10 cellular contexts compared by ENCODE assay signal in the genomic region with DNA sequence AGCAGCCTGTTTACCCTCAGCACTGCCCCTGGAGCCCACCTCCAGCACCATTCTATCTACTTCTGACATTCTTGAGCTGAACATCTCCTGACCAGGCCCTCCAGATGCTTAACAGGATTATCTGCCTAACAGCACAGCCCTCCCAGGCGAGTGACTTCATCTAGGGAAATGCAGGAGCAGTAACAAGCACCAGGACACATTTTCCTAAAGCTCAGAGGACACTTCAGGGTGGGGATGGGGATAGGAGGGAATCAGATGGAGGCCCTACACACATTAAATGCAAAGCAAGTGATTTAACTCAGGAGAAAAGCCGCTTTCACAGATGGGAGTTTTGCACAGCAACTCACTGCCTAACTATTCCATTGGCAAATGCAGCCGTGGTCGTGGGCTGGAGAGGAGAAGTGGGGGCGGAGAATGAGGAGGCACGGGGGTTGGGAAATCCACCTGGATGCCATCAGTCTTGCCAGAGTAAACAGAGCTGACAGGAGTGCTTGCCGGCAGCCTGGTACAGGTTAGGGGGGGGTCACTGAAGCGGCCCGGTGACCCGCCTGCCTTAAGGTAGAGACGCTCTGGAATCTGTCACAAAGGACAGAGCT. TPM values are rescaled to one million over a fixed set of nuclear protein-coding genes. Genes with fewer than 3 reads are reported as not detected.
A peak's percentile ranks its signal among the peaks of the same experiment; 100 is the strongest.
DNase-seq lines count a peak whose midpoint lies in the region; TF ChIP-seq lines count a peak whose summit lies in the region.
"Had no signal": no experiment of that assay in that cellular context is flagged by ENCODE, and none has a peak within 500 bp of the region (broad histone marks: within the 10 kb centered on the region; RNA-seq: fewer than 3 reads in every experiment).

No MANE protein-coding gene starts in this region.

- WGBS in mesodermal cell (ENCODE audit: insufficient coverage in 2 of 2), 2 experiments = 16 to 33% methylated on average over 7 to 9 of the region's 11 CpGs

- CTCF ChIA-PET in AG04450 (lab: Charles Lee) = interaction anchor here (1.2 kb wide), 1 partner anchor 58 kb away, joined by 3 read pairs; no protein-coding TSS in a partner anchor

- H3K4me3 ChIP-seq in AG04450 (ENCODE audit: low read depth, low read length) = 0 out of 2 replicates have a peak overlapping the region, but pooled peaks have one; percentile 15
- no peak overlapping the region for H3K4me3 ChIP-seq in epithelial cell of esophagus (ENCODE audit: low read length)
- no peak overlapping the region for H3K4me3 ChIP-seq in mesodermal cell (ENCODE audit: extremely low read depth, insufficient read depth, low read length, poor library complexity, severe bottlenecking)

- H3K36me3 ChIP-seq in mesodermal cell (ENCODE audit: control insufficient read depth, insufficient read depth, low read length) = no peaks in the 10 kb centered on the region

- POLR2A ChIA-PET in AG04450 (lab: Yijun Ruan, JAX) = no interaction called here

- no peaks in the 10 kb centered on the region for H3K27me3 ChIP-seq in AG04450 (ENCODE audit: control insufficient read depth, insufficient read depth, low read length)

- H3K9me3 ChIP-seq in AG04450 (ENCODE audit: control insufficient read depth, insufficient read depth, low read length) (no peaks in the 10 kb centered on the region), mesodermal cell (ENCODE audit: control insufficient read depth, low read length) (no peaks in the 10 kb centered on the region)

- no peak for TF ChIP-seq CTCF in AG04450 (IDR thresholded peaks at IDR 0.05; ENCODE audit: low read depth, low read length)
- TF ChIP-seq CTCF in epithelial cell of esophagus (IDR thresholded peaks at IDR 0.05; ENCODE audit: insufficient read depth, low read depth, low read length, missing control alignments) = no peak

- peak overlapping the region; percentile 41 for H3K27ac ChIP-seq in AG04450 (ENCODE audit: low read depth, low read length)
- peak overlapping the region; percentile 77 for H3K27ac ChIP-seq in mesodermal cell (ENCODE audit: low read depth, low read length, severe bottlenecking)

- H3K4me1 ChIP-seq in mesodermal cell (ENCODE audit: control insufficient read depth, insufficient read depth, low read length, poor library complexity, severe bottlenecking) = peaks cover 28% of the 10 kb centered on the region

- DNase-seq in AG04450 (ENCODE audit: low read depth, low spot score) (no peak), NCI-H82 (lab: John Stamatoyannopoulos, UW) (peak; percentile 97), epithelial cell of esophagus (ENCODE audit: low read depth) (peak; percentile 87), DMS79 treated with DMSO at 0.1 percent for 48 hours (lab: John Stamatoyannopoulos, UW) (no peak), activated T-cell treated with anti-CD3 and anti-CD28 coated beads for 4 hours (no peak), cerebellar cortex (ENCODE audit: low spot score) (no peak)
- DNase-seq in stimulated activated CD4-positive, alpha-beta T cell treated with anti-CD3 and anti-CD28 coated beads, Interleukin-2, amount 100 ng/mL, for 48 hours = no peak
- DNase-seq: NCI-H1105 had no signal

RNA-seq across cellular contexts. Expression of a gene that starts 21.3 kb away (rescaled TPM):
- polyA plus RNA-seq in AG04450 (2011; rRNA removed) = 2.2 and 2.6 TPM in 2 replicates
- 3.5 and 3.9 TPM in 2 replicates for polyA minus RNA-seq in AG04450 (2011; rRNA and poly(A)+ RNA removed)
- polyA plus RNA-seq in mesodermal cell (2013, experiment 1 of 2) = 12.0 TPM
- polyA plus RNA-seq in mesodermal cell (2013, experiment 2 of 2) = 13.5 TPM
- polyA plus RNA-seq: neural cell had no signal

Comparison
In these comparisons a context has a peak if more than half of its experiments do, and no peak if none do; other contexts are left out.
1. DNase-seq: peak in NCI-H82 (single experiment) and epithelial cell of esophagus (single experiment); none in AG04450 (single experiment), stimulated activated CD4-positive, alpha-beta T cell treated with anti-CD3 and anti-CD28 coated beads, Interleukin-2, amount 100 ng/mL, for 48 hours (0 of 2), DMS79 treated with DMSO at 0.1 percent for 48 hours (single experiment), activated T-cell treated with anti-CD3 and anti-CD28 coated beads for 4 hours (single experiment) and cerebellar cortex (single experiment).